1 cellular context compared by ENCODE assay signal in genomic region chr17:48860034-48860433, GRCh38.
TF ChIP-seq lines count a peak whose summit lies in the region.

No MANE protein-coding gene starts in this region.

TF ChIP-seq in IMR-90, 13 proteins besides CTCF, POLR2A, EP300 and RAD21:
- TF ChIP-seq MAZ (IDR thresholded peaks at IDR 0.05; ENCODE audit: borderline replicate concordance, low read depth, low read length) (no peak), RFX5 (IDR thresholded peaks at IDR 0.05; ENCODE audit: low read depth, low read length) (no peak), FOS (IDR thresholded peaks at IDR 0.05; ENCODE audit: low read depth, low read length) (no peak), CEBPB (IDR thresholded peaks at IDR 0.05; ENCODE audit: low read depth, low read length) (no peak), ELK1 (IDR thresholded peaks at IDR 0.05; ENCODE audit: borderline replicate concordance, low read depth, low read length) (no peak), CHD1 (IDR thresholded peaks at IDR 0.05; ENCODE audit: low read depth, low read length) (no peak), BHLHE40 (IDR thresholded peaks at IDR 0.05; ENCODE audit: low read depth, low read length) (no peak), SMC3 (IDR thresholded peaks at IDR 0.05; ENCODE audit: low read depth, low read length) (no peak), MXI1 (IDR thresholded peaks at IDR 0.05; ENCODE audit: borderline replicate concordance, low read depth, low read length) (no peak), NFE2L2 (IDR thresholded peaks at IDR 0.05; ENCODE audit: low read depth, low read length) (no peak)
- TF ChIP-seq, protein P1, sequence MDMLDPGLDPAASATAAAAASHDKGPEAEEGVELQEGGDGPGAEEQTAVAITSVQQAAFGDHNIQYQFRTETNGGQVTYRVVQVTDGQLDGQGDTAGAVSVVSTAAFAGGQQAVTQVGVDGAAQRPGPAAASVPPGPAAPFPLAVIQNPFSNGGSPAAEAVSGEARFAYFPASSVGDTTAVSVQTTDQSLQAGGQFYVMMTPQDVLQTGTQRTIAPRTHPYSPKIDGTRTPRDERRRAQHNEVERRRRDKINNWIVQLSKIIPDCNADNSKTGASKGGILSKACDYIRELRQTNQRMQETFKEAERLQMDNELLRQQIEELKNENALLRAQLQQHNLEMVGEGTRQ (IDR thresholded peaks at IDR 0.05; ENCODE audit: low read depth, low read length) = no peak
